In the genomic region with DNA sequence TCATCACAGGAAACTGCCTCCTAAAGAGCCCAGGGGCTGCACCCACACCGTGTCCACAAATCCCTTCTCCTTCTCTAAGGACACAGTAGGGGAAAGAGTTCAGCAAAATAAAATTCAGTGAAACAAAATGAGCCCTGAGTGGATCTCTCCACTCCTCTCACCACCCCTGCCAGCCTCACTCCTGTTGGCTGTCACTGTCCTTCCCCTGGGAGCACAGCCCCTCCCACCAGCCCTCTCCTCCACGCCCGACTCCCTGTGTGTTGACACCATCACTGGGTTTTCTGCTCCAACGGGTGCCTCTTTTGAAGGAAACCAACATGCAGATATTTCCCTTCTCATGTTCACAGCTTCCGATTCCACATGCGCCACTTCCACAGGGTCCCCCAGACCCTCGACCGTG, we compare ENCODE assay signal across 30 cellular contexts.
"Had no signal": no experiment of that assay in that cellular context is flagged by ENCODE, and none has a peak within 500 bp of the region (broad histone marks: within the 10 kb centered on the region; RNA-seq: fewer than 3 reads in every experiment).

No MANE protein-coding gene starts in this region.

- DNase-seq: activated B cell treated with CpG ODN at 0.5 μM for 24 hours; activated CD4-positive, alpha-beta memory T cell treated with anti-CD3 and anti-CD28 coated beads for 36 hours; activated CD4-positive, alpha-beta T cell treated with anti-CD3 and anti-CD28 coated beads for 4 hours; activated CD4-positive, alpha-beta T cell treated with anti-CD3 and anti-CD28 coated beads, Interleukin-2, amount 10 ng/mL, durations not matched to agents 24 days and 14 days; activated CD4-positive, alpha-beta T cell treated with anti-CD3 and anti-CD28 coated beads, Interleukin-2, amount 50 U/mL, for 1 hour; activated CD4-positive, alpha-beta T cell treated with anti-CD3 and anti-CD28 coated beads, Interleukin-2, amount 50 U/mL, for 4 hours; activated CD4-positive, CD25-positive, alpha-beta regulatory T cell treated with anti-CD3 and anti-CD28 coated beads, Interleukin-2, amount 50 U/mL, for 72 hours; activated CD8-positive, alpha-beta memory T cell treated with anti-CD3 and anti-CD28 coated beads, Interleukin-2, amount 50 U/mL, for 4 hours; activated CD8-positive, alpha-beta T cell treated with anti-CD3 and anti-CD28 coated beads for 36 hours; activated effector memory CD4-positive, alpha-beta T cell treated with anti-CD3 and anti-CD28 coated beads, Interleukin-2, amount 50 U/mL, for 16 hours; activated gamma-delta T cell treated with Interleukin-2 at 50 U/mL for 16 hours; activated naive CD4-positive, alpha-beta T cell; activated naive CD4-positive, alpha-beta T cell treated with anti-CD3 and anti-CD28 coated beads for 36 hours; activated naive CD4-positive, alpha-beta T cell treated with anti-CD3 and anti-CD28 coated beads, Interleukin-2, amount 50 U/mL, for 16 hours; activated naive CD8-positive, alpha-beta T cell treated with anti-CD3 and anti-CD28 coated beads for 36 hours; activated T-cell treated with anti-CD3 and anti-CD28 coated beads for 4 hours; activated T-cell treated with anti-CD3 and anti-CD28 coated beads, Interleukin-2, amount 50 U/mL, for 1 hour; activated T-cell treated with anti-CD3 and anti-CD28 coated beads, Interleukin-2, amount 50 U/mL, for 4 hours; activated T-cell treated with anti-CD3 and anti-CD28 coated beads, Interleukin-2, amount 50 U/mL, for 72 hours; adrenal gland; amniotic stem cell; aorta; body of pancreas; brain microvascular endothelial cell; central memory CD4-positive, alpha-beta T cell; T-helper 1 cell; T-helper 2 cell; T-helper 9 cell had no signal

- H3K9me3 ChIP-seq: adrenal gland, body of pancreas, breast epithelium had no signal

- H3K4me3 ChIP-seq: adrenal gland, body of pancreas, breast epithelium had no signal

- H3K36me3 ChIP-seq: adrenal gland, brain microvascular endothelial cell, breast epithelium had no signal

- H3K27me3 ChIP-seq: adrenal gland, body of pancreas, brain microvascular endothelial cell had no signal

- H3K27ac ChIP-seq: adrenal gland, body of pancreas, brain microvascular endothelial cell, breast epithelium, VCaP had no signal

- H3K4me1 ChIP-seq: body of pancreas, breast epithelium had no signal
